Comparison of ENCODE assay signal across 21 cellular contexts in the genomic region with DNA sequence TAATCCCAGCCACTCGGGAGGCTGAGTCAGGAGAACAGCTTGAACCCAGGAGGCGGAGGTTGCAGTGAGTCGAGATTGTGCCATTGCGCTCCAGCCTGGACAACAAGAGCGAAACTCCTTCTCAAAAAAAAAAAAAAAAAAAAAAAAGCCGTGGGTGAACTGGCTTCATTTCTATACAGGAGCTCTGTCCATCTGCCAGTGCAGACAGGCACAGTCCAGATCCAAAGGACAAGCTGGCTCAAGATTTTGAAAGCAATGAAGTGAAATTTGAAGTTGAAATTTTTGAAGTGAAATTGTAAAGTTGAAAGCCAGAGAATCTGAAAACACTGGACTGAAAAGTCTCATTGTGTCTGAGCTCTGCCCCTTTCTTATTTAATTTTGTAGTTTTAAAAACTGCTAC.
DNase-seq lines count a peak whose midpoint lies in the region; ATAC-seq and TF ChIP-seq lines count a peak whose summit lies in the region.
"Had no signal": no experiment of that assay in that cellular context is flagged by ENCODE, and none has a peak within 500 bp of the region (broad histone marks: within the 10 kb centered on the region; RNA-seq: fewer than 3 reads in every experiment).

No MANE protein-coding gene starts in this region.

- H4K20me1 ChIP-seq in osteoblast (ENCODE audit: insufficient read depth, low read length): no peaks in the 10 kb centered on the region
- H4K20me1 ChIP-seq: BLaER1 had no signal

- no peak for ATAC-seq in HG03175 (IDR thresholded peaks at IDR 0.05; ENCODE audit: unreplicated experiment)
- ATAC-seq: A549, GM12878 had no signal

- H2AFZ ChIP-seq in osteoblast (ENCODE audit: low read length): no peak overlapping the region

- DNase-seq in DMS 273 (lab: John Stamatoyannopoulos, UW; ENCODE audit: unreplicated experiment): peak; percentile 24
- no peak for DNase-seq in DMS 273 treated with DMSO at 0.1 percent for 48 hours (lab: John Stamatoyannopoulos, UW)
- peak; percentile 69 for DNase-seq in NCI-H446 treated with DMSO at 0.1 percent for 48 hours (lab: John Stamatoyannopoulos, UW)
- DNase-seq in cerebellum (ENCODE audit: low spot score): peak; percentile 70
- DNase-seq in osteoblast (ENCODE audit: insufficient read length, low spot score, missing footprints): peak; percentile 44
- no peak for DNase-seq in DMS79 treated with DMSO at 0.1 percent for 48 hours (lab: John Stamatoyannopoulos, UW)
- no peak for DNase-seq in NCI-H2107 treated with DMSO at 0.1 percent for 48 hours (lab: John Stamatoyannopoulos, UW; ENCODE audit: unreplicated experiment)
- DNase-seq: BE2C; CD4-positive, alpha-beta memory T cell; CD4-positive, CD25-positive, alpha-beta regulatory T cell; CD8-positive, alpha-beta memory T cell; COR-L47; DMS153; DMS53; DMS79; GDM1 had no signal

- peaks cover 13% of the 10 kb centered on the region for H3K4me1 ChIP-seq in osteoblast (ENCODE audit: insufficient read depth, low read length)
- H3K4me1 ChIP-seq: A549, BE2C had no signal

- no peaks in the 10 kb centered on the region for H3K27me3 ChIP-seq in osteoblast (ENCODE audit: insufficient read depth, low read length)
- H3K27me3 ChIP-seq: BE2C, BLaER1 had no signal

- TF ChIP-seq CTCF in osteoblast (IDR thresholded peaks at IDR 0.05; ENCODE audit: extremely low read depth, low read depth, low read length): no peak

- no peaks in the 10 kb centered on the region for H3K9me3 ChIP-seq in osteoblast (ENCODE audit: low read depth, low read length)
- H3K9me3 ChIP-seq: BE2C had no signal

- H3K79me2 ChIP-seq in osteoblast (ENCODE audit: insufficient read depth, low read length): no peaks in the 10 kb centered on the region

- no peak overlapping the region for H3K27ac ChIP-seq in osteoblast (ENCODE audit: low read depth, low read length)
- H3K27ac ChIP-seq: 22Rv1, A549, BLaER1 had no signal

- no peaks in the 10 kb centered on the region for H3K36me3 ChIP-seq in osteoblast (ENCODE audit: insufficient read depth, low read length)
- H3K36me3 ChIP-seq: BE2C, BLaER1 had no signal

- H3K4me3 ChIP-seq in osteoblast (ENCODE audit: insufficient read depth, low read length): no peak overlapping the region
- H3K4me3 ChIP-seq: A549, BLaER1, GM12878 had no signal

- no peak overlapping the region for H3K4me2 ChIP-seq in osteoblast (ENCODE audit: insufficient read depth, low read length)
- H3K4me2 ChIP-seq: A549, BLaER1 had no signal

Comparison
In these comparisons a context has a peak if more than half of its experiments do, and no peak if none do; other contexts are left out.
1. DNase-seq: peak in DMS 273 (single experiment), NCI-H446 treated with DMSO at 0.1 percent for 48 hours (single experiment), cerebellum (single experiment) and osteoblast (single experiment); none in DMS 273 treated with DMSO at 0.1 percent for 48 hours (single experiment), DMS79 treated with DMSO at 0.1 percent for 48 hours (single experiment) and NCI-H2107 treated with DMSO at 0.1 percent for 48 hours (single experiment).